8 cellular contexts compared by ENCODE assay signal in the genomic region with DNA sequence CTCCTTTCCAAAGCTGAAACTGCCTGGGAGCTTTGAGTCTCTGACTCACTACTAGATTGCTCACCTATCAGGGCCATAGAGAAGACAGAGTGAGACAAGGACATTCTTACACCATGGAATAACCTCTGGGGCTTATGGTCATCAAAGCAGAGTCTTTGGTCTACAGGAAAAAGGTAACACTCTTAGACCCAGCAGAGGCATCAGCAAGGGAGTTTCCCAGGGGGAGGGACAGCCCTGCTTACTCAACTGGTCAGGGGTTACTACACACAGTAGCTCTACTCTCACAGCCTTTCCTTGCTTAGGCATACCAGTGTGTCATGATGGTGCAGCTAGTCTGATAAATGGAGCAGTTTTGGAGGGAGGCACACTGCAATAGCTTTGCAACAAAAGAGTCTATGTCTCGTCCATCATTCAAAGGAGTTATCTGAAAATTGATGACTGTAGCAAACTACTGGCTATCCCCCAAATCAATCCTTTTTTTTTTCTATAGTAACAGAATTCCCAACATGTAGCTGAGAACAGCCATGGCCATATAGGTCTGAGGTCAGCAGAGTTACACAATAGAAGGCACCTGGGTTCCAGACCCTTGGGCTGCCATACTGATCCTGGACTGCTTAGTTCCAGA. TPM values are rescaled to one million over a fixed set of nuclear protein-coding genes. Genes with fewer than 3 reads are reported as not detected.
DNase-seq lines count a peak whose midpoint lies in the region; ATAC-seq and TF ChIP-seq lines count a peak whose summit lies in the region.

No MANE protein-coding gene starts in this region.

- H3K9me3 ChIP-seq in parathyroid adenoma (ENCODE audit: control insufficient read depth, low read length) (no peaks in the 10 kb centered on the region), ovary (no peaks in the 10 kb centered on the region)

- WGBS in ovary, 3 donors: 93 to 100% (median 96%) methylated on average over 1 of the region's 1 CpG

- H3K79me2 ChIP-seq in parathyroid adenoma: no peaks in the 10 kb centered on the region

- peak; percentile 83 for ATAC-seq in GM21360 (IDR thresholded peaks at IDR 0.05; ENCODE audit: unreplicated experiment)
- peak; percentile 83 for ATAC-seq in HG03558 (IDR thresholded peaks at IDR 0.05; ENCODE audit: extremely low read depth, unreplicated experiment)

- DNase-seq in GM06990 (ENCODE audit: extremely low read depth, insufficient read length) (peak; percentile 33), NCI-H1694 treated with DMSO at 0.1 percent for 48 hours (lab: John Stamatoyannopoulos, UW) (no peak), NCI-H1105 (lab: John Stamatoyannopoulos, UW) (no peak), ovary (no peak)

- H3K36me3 ChIP-seq in GM06990 (ENCODE audit: control insufficient read depth, insufficient read depth, low read length) (no peaks in the 10 kb centered on the region), parathyroid adenoma (ENCODE audit: control insufficient read depth, insufficient read depth, low read length) (no peaks in the 10 kb centered on the region), ovary (no peaks in the 10 kb centered on the region)

- no peak overlapping the region for H3K4me3 ChIP-seq in GM06990 (replicated peaks; ENCODE audit: low read depth, low read length)
- no peak overlapping the region for H3K4me3 ChIP-seq in parathyroid adenoma (ENCODE audit: low read depth, low read length)
- no peak overlapping the region for H3K4me3 ChIP-seq in ovary

- H3K4me2 ChIP-seq in parathyroid adenoma (ENCODE audit: low read length): no peak overlapping the region

- no peak for TF ChIP-seq POLR2A in ovary (IDR thresholded peaks at IDR 0.05)

- H2AFZ ChIP-seq in parathyroid adenoma: no peak overlapping the region

- TF ChIP-seq CTCF in GM06990 (IDR thresholded peaks at IDR 0.05; ENCODE audit: insufficient read depth, low read length, poor library complexity, severe bottlenecking) (no peak), parathyroid adenoma (IDR thresholded peaks at IDR 0.05) (no peak), ovary (IDR thresholded peaks at IDR 0.05) (no peak)

- no peak for TF ChIP-seq EP300 in ovary (IDR thresholded peaks at IDR 0.05)

- no peaks in the 10 kb centered on the region for H3K27me3 ChIP-seq in GM06990 (replicated peaks; ENCODE audit: control insufficient read depth, insufficient read depth, low read length)
- no peaks in the 10 kb centered on the region for H3K27me3 ChIP-seq in parathyroid adenoma (ENCODE audit: control insufficient read depth, insufficient read depth, low read length)
- H3K27me3 ChIP-seq in ovary: no peaks in the 10 kb centered on the region

- H3K27ac ChIP-seq in cingulate gyrus (ENCODE audit: low read depth, low read length) (peak overlapping the region; percentile 31), parathyroid adenoma (peak overlapping the region; percentile 67), ovary (no peak overlapping the region)

- H3K4me1 ChIP-seq in parathyroid adenoma (no peaks in the 10 kb centered on the region), ovary (ENCODE audit: insufficient read depth) (peaks cover 4% of the 10 kb centered on the region)

- H3K9ac ChIP-seq in parathyroid adenoma: no peak overlapping the region

- intact Hi-C loops in ovary (cut with DNase I): no loop called here

RNA-seq across cellular contexts. Expression of a gene that starts 22.4 kb away (rescaled TPM):
- total RNA-seq in ovary: 1 to 10 TPM in 5 of 7 donors, under 1 TPM in 2; 0.46 to 2.9 (median 1.2) TPM
- 1 to 10 TPM in 1 of 2 donors, under 1 TPM in 1; 0.18 to 4.3 TPM for polyA plus RNA-seq in ovary

Comparison
In these comparisons a context has a peak if more than half of its experiments do, and no peak if none do; other contexts are left out.
1. H3K27ac ChIP-seq: peak in cingulate gyrus (single experiment) and parathyroid adenoma (single experiment); none in ovary (0 of 2).